18 cellular contexts compared by ENCODE assay signal in the genomic region with DNA sequence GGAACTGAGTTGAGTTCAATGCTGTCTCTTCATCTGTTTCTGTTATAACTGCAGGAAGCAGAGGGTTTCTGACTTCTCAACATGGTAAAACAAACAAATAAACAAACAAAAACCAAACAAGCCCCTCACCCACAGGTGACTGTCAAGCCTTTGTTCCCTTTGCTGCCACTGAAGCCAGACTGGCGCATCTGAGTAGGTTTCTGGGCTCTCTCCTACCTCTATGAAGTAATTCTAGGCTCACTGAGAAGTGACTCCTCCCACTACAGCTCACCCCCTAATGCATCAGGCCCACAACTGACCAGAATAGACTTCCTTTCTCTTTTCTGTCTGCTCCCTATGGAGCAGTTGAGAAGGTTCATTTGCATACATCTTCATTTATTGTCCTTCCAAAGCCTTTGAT.
DNase-seq lines count a peak whose midpoint lies in the region; ATAC-seq lines count a peak whose summit lies in the region.
"Had no signal": no experiment of that assay in that cellular context is flagged by ENCODE, and none has a peak within 500 bp of the region (broad histone marks: within the 10 kb centered on the region; RNA-seq: fewer than 3 reads in every experiment).

No MANE protein-coding gene starts in this region.

- no peaks in the 10 kb centered on the region for H3K36me3 Mint-ChIP-seq in activated T-helper 17 cell treated with anti-CD3 and anti-CD28 coated beads, Interleukin-2, amount 50 U/mL, for 72 hours (ENCODE audit: low read depth)
- H3K36me3 Mint-ChIP-seq: CD4-positive, alpha-beta memory T cell had no signal

- no peaks in the 10 kb centered on the region for H3K36me3 ChIP-seq in mesodermal cell (ENCODE audit: control insufficient read depth, insufficient read depth, low read length)
- H3K36me3 ChIP-seq: HAP-1, neutrophil, WERI-Rb-1 had no signal

- H3K4me3 Mint-ChIP-seq in activated T-helper 17 cell treated with anti-CD3 and anti-CD28 coated beads, Interleukin-2, amount 50 U/mL, for 72 hours: no peak overlapping the region
- H3K4me3 Mint-ChIP-seq: activated naive CD4-positive, alpha-beta T cell treated with anti-CD3 and anti-CD28 coated beads for 36 hours; CD4-positive, alpha-beta memory T cell; central memory CD8-positive, alpha-beta T cell; stimulated activated naive CD8-positive, alpha-beta T cell treated with anti-CD3 and anti-CD28 coated beads, Interleukin-15, amount 100 ng/mL, for 72 hours had no signal

- H3K4me1 ChIP-seq in mesodermal cell (ENCODE audit: control insufficient read depth, insufficient read depth, low read length, poor library complexity, severe bottlenecking): peaks cover 12% of the 10 kb centered on the region
- H3K4me1 ChIP-seq: HAP-1 had no signal

- WGBS in mesodermal cell (ENCODE audit: insufficient coverage in 2 of 2), 2 experiments: 10 to 33% methylated on average over 1 of the region's 1 CpG

- peak overlapping the region; percentile 61 for H3K27ac ChIP-seq in mesodermal cell (ENCODE audit: low read depth, low read length, severe bottlenecking)
- H3K27ac ChIP-seq: hepatocyte, neutrophil, WERI-Rb-1 had no signal

- no peaks in the 10 kb centered on the region for H3K4me1 Mint-ChIP-seq in activated T-helper 17 cell treated with anti-CD3 and anti-CD28 coated beads, Interleukin-2, amount 50 U/mL, for 72 hours
- H3K4me1 Mint-ChIP-seq: central memory CD8-positive, alpha-beta T cell; stimulated activated naive CD8-positive, alpha-beta T cell treated with anti-CD3 and anti-CD28 coated beads, Interleukin-15, amount 100 ng/mL, for 72 hours had no signal

- H3K27me3 Mint-ChIP-seq in activated T-helper 17 cell treated with anti-CD3 and anti-CD28 coated beads, Interleukin-2, amount 50 U/mL, for 72 hours: peaks cover 45% of the 10 kb centered on the region

- no peak overlapping the region for H3K4me3 ChIP-seq in mesodermal cell (ENCODE audit: extremely low read depth, insufficient read depth, low read length, poor library complexity, severe bottlenecking)
- H3K4me3 ChIP-seq: HAP-1, hepatocyte had no signal

- no peaks in the 10 kb centered on the region for H3K9me3 Mint-ChIP-seq in activated T-helper 17 cell treated with anti-CD3 and anti-CD28 coated beads, Interleukin-2, amount 50 U/mL, for 72 hours
- H3K9me3 Mint-ChIP-seq: activated naive CD4-positive, alpha-beta T cell treated with anti-CD3 and anti-CD28 coated beads for 36 hours; central memory CD8-positive, alpha-beta T cell; stimulated activated naive CD8-positive, alpha-beta T cell treated with anti-CD3 and anti-CD28 coated beads, Interleukin-15, amount 100 ng/mL, for 72 hours had no signal

- no peak overlapping the region for H3K27ac Mint-ChIP-seq in activated T-helper 17 cell treated with anti-CD3 and anti-CD28 coated beads, Interleukin-2, amount 50 U/mL, for 72 hours
- H3K27ac Mint-ChIP-seq: activated naive CD4-positive, alpha-beta T cell treated with anti-CD3 and anti-CD28 coated beads for 36 hours; CD4-positive, alpha-beta memory T cell; stimulated activated naive CD8-positive, alpha-beta T cell treated with anti-CD3 and anti-CD28 coated beads, Interleukin-15, amount 100 ng/mL, for 72 hours had no signal

- ATAC-seq in activated T-helper 17 cell treated with anti-CD3 and anti-CD28 coated beads, Interleukin-2, amount 50 U/mL, for 72 hours (replicated peaks): no peak
- ATAC-seq in GM18511 (IDR thresholded peaks at IDR 0.05; ENCODE audit: unreplicated experiment): no peak
- ATAC-seq: stimulated activated naive CD8-positive, alpha-beta T cell treated with anti-CD3 and anti-CD28 coated beads, Interleukin-15, amount 100 ng/mL, for 72 hours had no signal

- H3K9me3 ChIP-seq in mesodermal cell (ENCODE audit: control insufficient read depth, low read length): no peaks in the 10 kb centered on the region
- H3K9me3 ChIP-seq: HAP-1, neutrophil had no signal

- DNase-seq in EH (ENCODE audit: low read depth) (peak; percentile 25), HT1080 (ENCODE audit: low read depth) (peak; percentile 16), dermis blood vessel endothelial cell (peak; percentile 71), inferior parietal cortex (ENCODE audit: extremely low spot score) (no peak)
- DNase-seq in activated CD8-positive, alpha-beta memory T cell treated with anti-CD3 and anti-CD28 coated beads, Interleukin-2, amount 50 U/mL, for 48 hours: no peak
- DNase-seq: activated naive CD4-positive, alpha-beta T cell treated with anti-CD3 and anti-CD28 coated beads for 36 hours; CD4-positive, alpha-beta memory T cell; NCI-H1048; NCI-H345; stimulated activated naive CD8-positive, alpha-beta T cell treated with anti-CD3 and anti-CD28 coated beads, Interleukin-15, amount 100 ng/mL, for 72 hours; WERI-Rb-1 had no signal

Comparison
In these comparisons a context has a peak if more than half of its experiments do, and no peak if none do; other contexts are left out.
1. DNase-seq: peak in EH (single experiment), HT1080 (single experiment) and dermis blood vessel endothelial cell (single experiment); none in activated CD8-positive, alpha-beta memory T cell treated with anti-CD3 and anti-CD28 coated beads, Interleukin-2, amount 50 U/mL, for 48 hours (single experiment) and inferior parietal cortex (single experiment).